Comparison of ENCODE assay signal across 30 cellular contexts in genomic region chr1:238752332-238752731, GRCh38.
"Had no signal": no experiment of that assay in that cellular context is flagged by ENCODE, and none has a peak within 500 bp of the region (broad histone marks: within the 10 kb centered on the region; RNA-seq: fewer than 3 reads in every experiment).

No MANE protein-coding gene starts in this region.

- H3K4me3 ChIP-seq: breast epithelium, dorsolateral prefrontal cortex, gastroesophageal sphincter, hepatocyte, mucosa of descending colon, right lobe of liver, skin epidermis, thoracic aorta, uterus had no signal

- H3K27ac Mint-ChIP-seq: activated naive CD4-positive, alpha-beta T cell treated with anti-CD3 and anti-CD28 coated beads, Interleukin-2, amount 10 ng/mL, durations not matched to agents 7 days and 5 days; activated naive CD8-positive, alpha-beta T cell treated with anti-CD3 and anti-CD28 coated beads, Interleukin-2, amount 10 ng/mL, durations not matched to agents 7 days and 5 days; activated T-helper 1 cell treated with anti-CD3 and anti-CD28 coated beads, Interleukin-12 subunit alpha, Interleukin-12 subunit beta, Interleukin-2, Interleukin-4 antibody, amounts not matched to agents 30 ng/mL and 10 ng/mL and 1 ng/mL, durations not matched to agents 14 hours and 24 hours and 36 hours; natural killer cell treated with Interleukin-12 subunit alpha and Interleukin-12 subunit beta and Interleukin-15 and Interleukin-18, amount 100 ng/mL, for 72 hours; progenitor cell of endocrine pancreas; stimulated activated effector memory CD8-positive, alpha-beta T cell treated with anti-CD3 and anti-CD28 coated beads, Interleukin-12 subunit alpha, Interleukin-12 subunit beta, amount 100 ng/mL, for 72 hours; stimulated activated naive CD8-positive, alpha-beta T cell treated with anti-CD3 and anti-CD28 coated beads, Interleukin-15, Interleukin-2, amounts not matched to agents 100 ng/mL and 50 ng/mL, for 24 hours; T-helper 2 cell treated with Interferon-gamma antibody and Interleukin-4, amounts not matched to agents 5 μg/mL and 100 μg/mL, for 36 hours; type B pancreatic cell had no signal

- H3K27me3 Mint-ChIP-seq: activated naive CD4-positive, alpha-beta T cell treated with anti-CD3 and anti-CD28 coated beads, Interleukin-2, amount 10 ng/mL, durations not matched to agents 7 days and 5 days; activated naive CD8-positive, alpha-beta T cell treated with anti-CD3 and anti-CD28 coated beads, Interleukin-2, amount 10 ng/mL, durations not matched to agents 7 days and 5 days; central memory CD8-positive, alpha-beta T cell; natural killer cell treated with Interleukin-12 subunit alpha and Interleukin-12 subunit beta and Interleukin-15 and Interleukin-18, amount 100 ng/mL, for 72 hours; progenitor cell of endocrine pancreas; stimulated activated naive CD8-positive, alpha-beta T cell treated with anti-CD3 and anti-CD28 coated beads, Interleukin-15, Interleukin-2, amounts not matched to agents 100 ng/mL and 50 ng/mL, for 24 hours; type B pancreatic cell had no signal

- ATAC-seq: gastroesophageal sphincter; left cardiac atrium; left ventricle myocardium superior; mucosa of descending colon; natural killer cell treated with Interleukin-12 subunit alpha and Interleukin-12 subunit beta and Interleukin-15 and Interleukin-18, amount 100 ng/mL, for 72 hours; right lobe of liver; stimulated activated effector memory CD8-positive, alpha-beta T cell treated with anti-CD3 and anti-CD28 coated beads, Interleukin-12 subunit alpha, Interleukin-12 subunit beta, amount 100 ng/mL, for 72 hours had no signal

- H3K9me3 ChIP-seq: breast epithelium, gastroesophageal sphincter, mucosa of descending colon, right lobe of liver, thoracic aorta, uterus had no signal

- H3K79me2 ChIP-seq: hepatocyte had no signal

- H3K27me3 ChIP-seq: breast epithelium, dorsolateral prefrontal cortex, gastroesophageal sphincter, hepatocyte, right lobe of liver, uterus had no signal

- H3K36me3 Mint-ChIP-seq: activated naive CD4-positive, alpha-beta T cell treated with anti-CD3 and anti-CD28 coated beads, Interleukin-2, amount 10 ng/mL, durations not matched to agents 7 days and 5 days; activated naive CD8-positive, alpha-beta T cell treated with anti-CD3 and anti-CD28 coated beads, Interleukin-2, amount 10 ng/mL, durations not matched to agents 7 days and 5 days; stimulated activated effector memory CD8-positive, alpha-beta T cell treated with anti-CD3 and anti-CD28 coated beads, Interleukin-12 subunit alpha, Interleukin-12 subunit beta, amount 100 ng/mL, for 72 hours; type B pancreatic cell had no signal

- H3K4me1 Mint-ChIP-seq: activated naive CD4-positive, alpha-beta T cell treated with anti-CD3 and anti-CD28 coated beads, Interleukin-2, amount 10 ng/mL, durations not matched to agents 7 days and 5 days; activated naive CD8-positive, alpha-beta T cell treated with anti-CD3 and anti-CD28 coated beads, Interleukin-2, amount 10 ng/mL, durations not matched to agents 7 days and 5 days; central memory CD8-positive, alpha-beta T cell; stimulated activated effector memory CD8-positive, alpha-beta T cell treated with anti-CD3 and anti-CD28 coated beads, Interleukin-12 subunit alpha, Interleukin-12 subunit beta, amount 100 ng/mL, for 72 hours had no signal

- H3K4me1 ChIP-seq: breast epithelium, gastroesophageal sphincter, right lobe of liver, uterus had no signal

- DNase-seq: activated CD4-positive, alpha-beta T cell treated with anti-CD3 and anti-CD28 coated beads for 4 hours; activated CD4-positive, alpha-beta T cell treated with anti-CD3 and anti-CD28 coated beads, Interleukin-2, amount 50 U/mL, for 48 hours; activated CD8-positive, alpha-beta memory T cell treated with anti-CD3 and anti-CD28 coated beads, Interleukin-2, amount 50 U/mL, for 4 hours; activated gamma-delta T cell; activated naive CD4-positive, alpha-beta T cell treated with anti-CD3 and anti-CD28 coated beads, Interleukin-2, amount 10 ng/mL, durations not matched to agents 7 days and 5 days; activated naive CD8-positive, alpha-beta T cell treated with anti-CD3 and anti-CD28 coated beads, Interleukin-2, amount 10 ng/mL, durations not matched to agents 7 days and 5 days; activated T-cell treated with anti-CD3 and anti-CD28 coated beads, Interleukin-2, amount 50 U/mL, for 1 hour; amniotic stem cell; dorsolateral prefrontal cortex; effector memory CD4-positive, alpha-beta T cell; left cardiac atrium; left ventricle myocardium superior; mucosa of descending colon; right lobe of liver; stimulated activated CD4-positive, alpha-beta T cell treated with anti-CD3 and anti-CD28 coated beads, Interleukin-12 subunit alpha, Interleukin-12 subunit beta, amount 100 ng/mL, for 4 hours; stimulated activated CD4-positive, alpha-beta T cell treated with anti-CD3 and anti-CD28 coated beads, Interleukin-4, amount 100 ng/mL, for 1 hour; uterus had no signal

- H3K9me3 Mint-ChIP-seq: type B pancreatic cell had no signal

- H3K36me3 ChIP-seq: breast epithelium, gastroesophageal sphincter, right lobe of liver, thoracic aorta, uterus had no signal

- H3K4me3 Mint-ChIP-seq: activated naive CD4-positive, alpha-beta T cell treated with anti-CD3 and anti-CD28 coated beads, Interleukin-2, amount 10 ng/mL, durations not matched to agents 7 days and 5 days; activated naive CD8-positive, alpha-beta T cell treated with anti-CD3 and anti-CD28 coated beads, Interleukin-2, amount 10 ng/mL, durations not matched to agents 7 days and 5 days; activated T-helper 1 cell treated with anti-CD3 and anti-CD28 coated beads, Interleukin-12 subunit alpha, Interleukin-12 subunit beta, Interleukin-2, Interleukin-4 antibody, amounts not matched to agents 30 ng/mL and 10 ng/mL and 1 ng/mL, durations not matched to agents 14 hours and 24 hours and 36 hours; central memory CD8-positive, alpha-beta T cell; natural killer cell treated with Interleukin-12 subunit alpha and Interleukin-12 subunit beta and Interleukin-15 and Interleukin-18, amount 100 ng/mL, for 72 hours; stimulated activated effector memory CD8-positive, alpha-beta T cell treated with anti-CD3 and anti-CD28 coated beads, Interleukin-12 subunit alpha, Interleukin-12 subunit beta, amount 100 ng/mL, for 72 hours; stimulated activated naive CD8-positive, alpha-beta T cell treated with anti-CD3 and anti-CD28 coated beads, Interleukin-15, Interleukin-2, amounts not matched to agents 100 ng/mL and 50 ng/mL, for 24 hours; T-helper 2 cell treated with Interferon-gamma antibody and Interleukin-4, amounts not matched to agents 5 μg/mL and 100 μg/mL, for 36 hours; type B pancreatic cell had no signal

- H3K27ac ChIP-seq: breast epithelium, dorsolateral prefrontal cortex, gastroesophageal sphincter, hepatocyte, right lobe of liver, skin epidermis, thoracic aorta, uterus had no signal

- H3K4me2 ChIP-seq: hepatocyte had no signal

- H2AFZ ChIP-seq: hepatocyte had no signal
